Comparison of ENCODE assay signal across 11 cellular contexts in the genomic region with DNA sequence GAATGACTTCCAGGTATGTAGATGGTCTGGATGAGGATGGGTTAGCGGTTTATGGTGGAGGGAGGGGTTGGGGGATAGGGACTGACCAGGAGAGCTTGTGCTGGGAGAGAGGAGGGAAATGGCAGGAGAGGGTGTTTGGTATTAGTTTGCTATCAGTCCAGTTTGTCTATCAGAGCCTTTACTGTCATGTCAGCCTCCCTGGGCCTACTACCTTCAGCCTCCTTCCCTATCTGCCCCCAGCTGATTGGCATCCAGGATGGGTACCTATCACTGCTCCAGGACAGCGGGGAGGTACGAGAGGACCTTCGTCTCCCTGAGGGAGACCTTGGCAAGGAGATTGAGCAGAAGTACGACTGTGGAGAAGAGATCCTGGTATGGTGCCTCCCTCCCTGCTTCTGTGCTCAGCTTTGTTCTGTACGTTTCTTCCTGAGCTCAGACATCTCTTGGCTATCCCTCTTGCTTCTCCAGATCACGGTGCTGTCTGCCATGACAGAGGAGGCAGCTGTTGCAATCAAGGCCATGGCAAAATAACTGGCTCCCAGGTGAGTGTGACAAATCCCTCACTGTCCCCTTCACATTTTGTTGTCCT. TPM values are rescaled to one million over a fixed set of nuclear protein-coding genes. Genes with fewer than 3 reads are reported as not detected.
DNase-seq lines count a peak whose midpoint lies in the region; ATAC-seq and TF ChIP-seq lines count a peak whose summit lies in the region.
"Had no signal": no experiment of that assay in that cellular context is flagged by ENCODE, and none has a peak within 500 bp of the region (broad histone marks: within the 10 kb centered on the region; RNA-seq: fewer than 3 reads in every experiment).

No MANE protein-coding gene starts in this region.

- H3K9ac ChIP-seq in mammary epithelial cell (ENCODE audit: insufficient read depth, low read length): no peak overlapping the region

- peaks cover 12% of the 10 kb centered on the region for H4K20me1 ChIP-seq in mammary epithelial cell (ENCODE audit: insufficient read depth, low read length)

- intact Hi-C loops in MCF 10A (cut with micrococcal nuclease) (no loop called here), mammary epithelial cell (cut with micrococcal nuclease) (no loop called here), esophagus squamous epithelium (cut with DNase I) (no loop called here), left lung (cut with DNase I) (no loop called here)

- H3K9me3 ChIP-seq in mammary epithelial cell (replicated peaks; ENCODE audit: insufficient read depth, low read length) (no peaks in the 10 kb centered on the region), esophagus squamous epithelium (no peaks in the 10 kb centered on the region), left lung (no peaks in the 10 kb centered on the region)

- H3K27me3 ChIP-seq in mammary epithelial cell (ENCODE audit: insufficient read depth, low read length): no peaks in the 10 kb centered on the region
- H3K27me3 ChIP-seq in esophagus squamous epithelium: no peaks in the 10 kb centered on the region
- H3K27me3 ChIP-seq in left lung: no peaks in the 10 kb centered on the region

- H3K4me1 Mint-ChIP-seq in MCF 10A (ENCODE audit: insufficient read depth, unreplicated experiment): peaks cover 37% of the 10 kb centered on the region
- peaks cover 65 to 73% (median 69%) of the 10 kb centered on the region in 3 donors for H3K4me1 Mint-ChIP-seq in T-cell

- peaks cover 34% of the 10 kb centered on the region for H3K36me3 ChIP-seq in mammary epithelial cell (ENCODE audit: insufficient read depth, low read length)
- peaks cover 33 to 49% (median 42%) of the 10 kb centered on the region in 3 donors for H3K36me3 ChIP-seq in esophagus squamous epithelium
- peaks cover 7 to 52% of the 10 kb centered on the region in 2 donors for H3K36me3 ChIP-seq in left lung

- no peak overlapping the region for H2AFZ ChIP-seq in mammary epithelial cell (ENCODE audit: low read depth, low read length)

- WGBS in mammary epithelial cell (ENCODE audit: low coverage, missing lambda C conversion rate): 69% methylated on average over 7 of the region's 7 CpGs
- WGBS in esophagus squamous epithelium, 2 donors: 69 to 76% methylated on average over 6 to 7 of the region's 7 CpGs

- POLR2A ChIA-PET in MCF 10A (lab: Yijun Ruan, JAX) (interaction anchor here (1.0 to 1.7 kb wide), 2 partner anchors 18 to 272 kb away, joined by 3 read pairs; a partner anchor contains a TSS), T-cell (lab: Charles Lee) (interaction anchor here in 1 of 2 donors (0.7 kb wide), 1 partner anchor 34 kb away, joined by 3 read pairs; no protein-coding TSS in a partner anchor)

- no peak for TF ChIP-seq POLR2A in esophagus squamous epithelium (IDR thresholded peaks at IDR 0.05)

- dilution Hi-C loops in mammary epithelial cell (cut with HindIII; ENCODE audit: low sequenced_read_pairs): no loop called here

- no peak overlapping the region for H3K27ac ChIP-seq in mammary epithelial cell (ENCODE audit: insufficient read depth, low read depth, low read length)
- peak overlapping the region in 3 of 4 donors; percentile 2 to 99 (median 4) for H3K27ac ChIP-seq in esophagus squamous epithelium
- no peak overlapping the region for H3K27ac ChIP-seq in left lung

- no peaks in the 10 kb centered on the region for H3K9me3 Mint-ChIP-seq in MCF 10A (ENCODE audit: unreplicated experiment)
- no peaks in the 10 kb centered on the region for H3K9me3 Mint-ChIP-seq in T-cell

- peaks cover 74% of the 10 kb centered on the region for H3K79me2 ChIP-seq in mammary epithelial cell (ENCODE audit: insufficient read depth, low read length)

- H3K4me2 ChIP-seq in mammary epithelial cell (ENCODE audit: insufficient read depth, low read depth, low read length): no peak overlapping the region

- BruUV-seq in MCF 10A (replicated peaks; lab: Mats Ljungman, UMichigan): no TSS peak
- no TSS peak for BruUV-seq in mammary epithelial cell (replicated peaks; lab: Mats Ljungman, UMichigan)

- peaks cover 43% of the 10 kb centered on the region for H3K4me1 ChIP-seq in mammary epithelial cell (ENCODE audit: insufficient read depth, low read length)
- H3K4me1 ChIP-seq in esophagus squamous epithelium: peaks cover 36 to 74% (median 51%) of the 10 kb centered on the region in 3 donors
- H3K4me1 ChIP-seq in left lung: peaks cover 34 to 68% of the 10 kb centered on the region in 2 donors

- ATAC-seq in T-cell (replicated peaks in 1 of 4): no peak
- no peak for ATAC-seq in left lung

- in situ Hi-C loops in mammary epithelial cell (cut with MboI; ENCODE audit: low sequenced_read_pairs in 2 of 2): no loop called here

- no peak for TF ChIP-seq CTCF in MCF 10A (IDR thresholded peaks at IDR 0.05; ENCODE audit: unreplicated experiment)
- TF ChIP-seq CTCF in mammary epithelial cell (conservative IDR thresholded peaks at IDR 0.05 in 1 of 2, IDR thresholded peaks at IDR 0.05 in 1 of 2; ENCODE audit: extremely low read depth in 1 of 2, insufficient read depth in 1 of 2, low read depth in 1 of 2, low read length in 2 of 2): no peak
- TF ChIP-seq CTCF in esophagus squamous epithelium (IDR thresholded peaks at IDR 0.05): no peak
- no peak for TF ChIP-seq CTCF in left lung (IDR thresholded peaks at IDR 0.05)

- H3K27ac Mint-ChIP-seq in MCF 10A (ENCODE audit: low read depth, unreplicated experiment) (peak overlapping the region; percentile 87), T-cell (peak overlapping the region; percentile 96 to 97)

- no peak for DNase-seq in MCF 10A (ENCODE audit: unreplicated experiment)
- no peak for DNase-seq in mammary epithelial cell
- no peak for DNase-seq in T-cell
- DNase-seq in esophagus squamous epithelium (lab: John Stamatoyannopoulos, UW): no peak
- DNase-seq in NAMALWA (ENCODE audit: low spot score): no peak
- DNase-seq in effector CD4-positive, alpha-beta T cell: no peak
- no peak for DNase-seq in left lung
- DNase-seq in NCI-H2171 treated with DMSO at 0.1 percent for 48 hours (lab: John Stamatoyannopoulos, UW): no peak
- DNase-seq: activated effector memory CD4-positive, alpha-beta T cell treated with Interleukin-2 at 50 U/mL for 16 hours; NCI-H226; small intestine had no signal

- H3K4me3 ChIP-seq in mammary epithelial cell (replicated peaks in 1 of 3; ENCODE audit: insufficient read depth in 1 of 3, low read depth in 2 of 3, low read length in 3 of 3): no peak overlapping the region
- no peak overlapping the region for H3K4me3 ChIP-seq in esophagus squamous epithelium
- H3K4me3 ChIP-seq in left lung: no peak overlapping the region

- H3K36me3 Mint-ChIP-seq in MCF 10A (ENCODE audit: insufficient read depth, unreplicated experiment) (peaks cover 89% of the 10 kb centered on the region), T-cell (peaks cover 47% of the 10 kb centered on the region)

- H3K27me3 Mint-ChIP-seq in MCF 10A (ENCODE audit: insufficient read depth, unreplicated experiment) (no peaks in the 10 kb centered on the region), T-cell (no peaks in the 10 kb centered on the region)

- H3K4me3 Mint-ChIP-seq in MCF 10A (ENCODE audit: unreplicated experiment): peak overlapping the region; percentile 88
- H3K4me3 Mint-ChIP-seq in T-cell: peak overlapping the region in 2 of 3 donors; percentile 80 to 96

- CTCF ChIA-PET in MCF 10A (lab: Yijun Ruan, JAX): interaction anchor here (1.2 to 1.5 kb wide), 2 partner anchors 34 to 44 kb away, joined by 3 to 6 read pairs; no protein-coding TSS in a partner anchor
- CTCF ChIA-PET in mammary epithelial cell (lab: Charles Lee; ENCODE audit: low non-redundant PET): no interaction called here
- CTCF ChIA-PET in T-cell (lab: Charles Lee): interaction anchor here in 1 of 2 donors (1.1 kb wide), 1 partner anchor 265 kb away, joined by 3 read pairs; no protein-coding TSS in a partner anchor

RNA-seq across cellular contexts. Expression of a gene that starts 3.8 kb away (rescaled TPM):
- total RNA-seq in MCF 10A (2022) (1,142 and 1,190 TPM in 2 replicates), mammary epithelial cell (1,000 to 10,000 TPM in 1 of 2 donors, 100 to 1,000 TPM in 1; 597 to 1,021 TPM), T-cell (100 to 1,000 TPM; 286 to 481 (median 306) TPM), esophagus squamous epithelium (100 to 1,000 TPM; 324 to 543 (median 394) TPM), left lung (100 to 1,000 TPM; 307 to 622 TPM)
- polyA plus RNA-seq in mammary epithelial cell: 1,130 TPM
- polyA minus RNA-seq in mammary epithelial cell: 1,457 TPM

RNA-seq across cellular contexts. Expression of a gene that starts 4.0 kb away (rescaled TPM):
- total RNA-seq in MCF 10A (2022) (29.4 and 49.8 TPM in 2 replicates), mammary epithelial cell (10 to 100 TPM; 29.7 to 40.5 TPM), T-cell (100 to 1,000 TPM; 114 to 129 (median 125) TPM), esophagus squamous epithelium (10 to 100 TPM; 40.9 to 80.7 (median 70.5) TPM), left lung (10 to 100 TPM; 48.2 to 54.9 TPM)
- polyA plus RNA-seq in mammary epithelial cell: 62.1 TPM
- 69.4 TPM for polyA minus RNA-seq in mammary epithelial cell

RNA-seq across cellular contexts. Expression of a gene that starts 16.8 kb away (rescaled TPM):
- total RNA-seq in MCF 10A (2022): 0.40 and 0.44 TPM in 2 replicates
- total RNA-seq in mammary epithelial cell: under 1 TPM; 0.17 to 0.42 TPM
- polyA plus RNA-seq in mammary epithelial cell: 0.10 TPM
- not detected for polyA minus RNA-seq in mammary epithelial cell
- total RNA-seq in T-cell: under 1 TPM in 4 of 5 donors, not detected in 1; 0.20 to 0.57 (median 0.45) TPM
- total RNA-seq in esophagus squamous epithelium: 1 to 10 TPM in 3 of 4 donors, under 1 TPM in 1; 0.44 to 3.8 (median 2.3) TPM
- under 1 TPM; 0.37 to 0.67 TPM for total RNA-seq in left lung

RNA-seq across cellular contexts. Expression of a gene that starts 17.9 kb away (rescaled TPM):
- total RNA-seq in MCF 10A (2022): 36.9 and 39.3 TPM in 2 replicates
- total RNA-seq in mammary epithelial cell: 10 to 100 TPM; 12.3 to 34.1 TPM
- polyA plus RNA-seq in mammary epithelial cell: 14.2 TPM
- 17.5 TPM for polyA minus RNA-seq in mammary epithelial cell
- 10 to 100 TPM; 49.5 to 90.2 (median 80.0) TPM for total RNA-seq in T-cell
- 10 to 100 TPM in 3 of 4 donors, 1 to 10 TPM in 1; 9.7 to 18.7 (median 14.4) TPM for total RNA-seq in esophagus squamous epithelium
- total RNA-seq in left lung: 10 to 100 TPM; 27.8 to 35.2 TPM

RNA-seq across cellular contexts. Expression of a gene that starts 25.1 kb away (rescaled TPM):
- total RNA-seq in MCF 10A (2022): 4.4 and 4.9 TPM in 2 replicates
- total RNA-seq in mammary epithelial cell: 1 to 10 TPM; 2.0 to 4.7 TPM
- polyA plus RNA-seq in mammary epithelial cell: 1.2 TPM
- polyA minus RNA-seq in mammary epithelial cell: not detected
- total RNA-seq in T-cell: 100 to 1,000 TPM; 531 to 781 (median 649) TPM
- total RNA-seq in esophagus squamous epithelium: 1 to 10 TPM; 3.2 to 5.5 (median 3.8) TPM
- 10 to 100 TPM in 1 of 2 donors, 1 to 10 TPM in 1; 9.9 to 51.4 TPM for total RNA-seq in left lung

Comparison
In these comparisons a context has a peak if more than half of its experiments do, and no peak if none do; other contexts are left out.
1. H3K27ac ChIP-seq: peak in esophagus squamous epithelium (3 of 4); none in mammary epithelial cell (single experiment) and left lung (0 of 2).